Comparison of ENCODE assay signal across 18 cellular contexts in the genomic region with DNA sequence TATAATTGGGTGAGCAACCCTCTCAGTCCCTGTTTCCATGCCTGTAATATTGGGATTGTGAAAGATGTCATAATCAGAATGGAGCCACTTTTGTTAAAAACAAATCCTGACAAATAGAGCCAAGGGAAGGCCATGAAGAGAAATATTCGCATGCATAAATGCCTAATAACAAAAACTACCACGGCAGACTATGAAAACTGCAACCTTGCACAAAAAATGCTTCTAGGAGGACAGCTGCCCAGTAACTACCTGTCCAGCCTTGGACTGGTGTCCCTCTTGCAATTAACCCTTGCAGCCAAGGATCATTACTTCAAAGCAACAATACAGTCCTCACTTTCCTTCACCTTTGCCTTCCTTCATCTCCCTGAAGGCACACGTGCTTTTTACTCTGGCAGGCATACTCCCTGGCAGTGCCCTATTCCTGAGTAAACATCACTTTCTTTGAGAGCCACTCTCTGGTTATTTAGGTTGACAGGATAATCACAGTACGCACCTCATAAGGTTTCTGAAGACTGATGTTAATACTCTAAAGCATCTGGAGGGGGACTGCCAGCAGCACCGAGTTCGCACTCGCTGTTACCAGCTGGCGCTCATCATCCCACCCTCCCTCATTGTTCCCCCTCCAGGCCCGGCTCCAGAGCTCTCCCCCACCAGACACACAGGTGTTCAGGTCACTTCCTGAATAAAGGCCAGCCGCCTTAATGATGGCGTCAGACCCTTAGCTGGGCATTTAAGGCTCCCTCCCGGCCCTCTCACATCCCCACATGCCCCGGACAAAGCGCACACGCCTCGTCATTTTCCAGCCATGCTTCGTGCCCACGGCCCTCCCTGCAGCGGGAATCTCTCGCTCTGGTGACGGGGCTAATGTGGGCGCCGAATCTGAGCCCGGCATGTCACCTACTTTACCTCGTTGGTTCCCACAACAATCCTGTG. TPM values are rescaled to one million over a fixed set of nuclear protein-coding genes. Genes with fewer than 3 reads are reported as not detected.
A peak's percentile ranks its signal among the peaks of the same experiment; 100 is the strongest.
DNase-seq lines count a peak whose midpoint lies in the region; TF ChIP-seq lines count a peak whose summit lies in the region.
"Had no signal": no experiment of that assay in that cellular context is flagged by ENCODE, and none has a peak within 500 bp of the region (broad histone marks: within the 10 kb centered on the region; RNA-seq: fewer than 3 reads in every experiment).

No MANE protein-coding gene starts in this region.

- H3K27ac ChIP-seq in dorsolateral prefrontal cortex (peak overlapping the region in 32 of 59 donors; percentile 13 to 95 (median 82)), substantia nigra (ENCODE audit: low read depth, low read length, poor library complexity, severe bottlenecking) (peak overlapping the region; percentile 86)
- H3K27ac ChIP-seq: neural progenitor cell, WERI-Rb-1 had no signal

- TF ChIP-seq CTCF in dorsolateral prefrontal cortex (IDR thresholded peaks at IDR 0.05 in 54 of 56, conservative IDR thresholded peaks at IDR 0.05 in 2 of 56; ENCODE audit: low read depth in 1 of 56, partially characterized antibody in 56 of 56): no peak

- no peaks in the 10 kb centered on the region for H3K27me3 ChIP-seq in dorsolateral prefrontal cortex
- H3K27me3 ChIP-seq: BE2C, neural progenitor cell had no signal

- H3K4me3 ChIP-seq in dorsolateral prefrontal cortex: no peak overlapping the region
- H3K4me3 ChIP-seq: neural progenitor cell had no signal

- DNase-seq in DMS79 treated with DMSO at 0.1 percent for 48 hours (lab: John Stamatoyannopoulos, UW) (peak; percentile 69), NCI-H1417 treated with DMSO at 0.1 percent for 48 hours (lab: John Stamatoyannopoulos, UW) (peak; percentile 24), dorsolateral prefrontal cortex (no peak), substantia nigra (lab: John Stamatoyannopoulos, UW) (no peak), cortex of kidney (lab: John Stamatoyannopoulos, UW) (no peak), DMS114 treated with DMSO at 0.1 percent for 48 hours (lab: John Stamatoyannopoulos, UW; ENCODE audit: unreplicated experiment) (no peak), islet precursor cell (no peak)
- DNase-seq: activated CD4-positive, alpha-beta memory T cell treated with anti-CD3 and anti-CD28 coated beads for 36 hours; activated T-cell treated with anti-CD3 and anti-CD28 coated beads, Interleukin-2, amount 50 U/mL, for 48 hours; BE2C; GF-D8; head of caudate nucleus; NCI-H2107; retina; SHP77; stimulated activated naive CD8-positive, alpha-beta T cell treated with anti-CD3 and anti-CD28 coated beads, Interleukin-15, amount 100 ng/mL, for 72 hours; WERI-Rb-1 had no signal

- intact Hi-C loops in dorsolateral prefrontal cortex (cut with DNase I): loop anchor here in 1 of 2 donors (5.0 kb wide), 1 partner anchor 302 kb away; no protein-coding TSS in a partner anchor

RNA-seq across cellular contexts. Expression of gene CDADC1, which starts 57.3 kb away (rescaled TPM):
- 10 to 100 TPM; 10.8 to 28.5 (median 17.3) TPM for total RNA-seq in dorsolateral prefrontal cortex

Comparison
In these comparisons a context has a peak if more than half of its experiments do, and no peak if none do; other contexts are left out.
1. DNase-seq: peak in DMS79 treated with DMSO at 0.1 percent for 48 hours (single experiment) and NCI-H1417 treated with DMSO at 0.1 percent for 48 hours (single experiment); none in dorsolateral prefrontal cortex (0 of 10), substantia nigra (0 of 49), cortex of kidney (single experiment), DMS114 treated with DMSO at 0.1 percent for 48 hours (single experiment) and islet precursor cell (single experiment).